In genomic region chr1:3904843-3905185, GRCh38 we compare ENCODE assay signal across 14 cellular contexts.
"Had no signal": no experiment of that assay in that cellular context is flagged by ENCODE, and none has a peak within 500 bp of the region (broad histone marks: within the 10 kb centered on the region; RNA-seq: fewer than 3 reads in every experiment).

No MANE protein-coding gene starts in this region.

- H3K27ac ChIP-seq: dorsolateral prefrontal cortex, esophagus muscularis mucosa, thyroid gland, vagina had no signal

- H3K9me3 Mint-ChIP-seq: activated T-cell treated with anti-CD3 and anti-CD28 coated beads, Interleukin-2, amount 50 U/mL, for 72 hours; immature natural killer cell; natural killer cell treated with Interleukin-12 subunit alpha and Interleukin-12 subunit beta and Interleukin-15 and Interleukin-18, amount 100 ng/mL, for 72 hours; stimulated activated effector memory CD8-positive, alpha-beta T cell treated with anti-CD3 and anti-CD28 coated beads, Interleukin-12 subunit alpha, Interleukin-12 subunit beta, amount 100 ng/mL, for 72 hours had no signal

- H3K27ac Mint-ChIP-seq: activated T-cell treated with anti-CD3 and anti-CD28 coated beads, Interleukin-2, amount 50 U/mL, for 72 hours; immature natural killer cell; stimulated activated effector memory CD8-positive, alpha-beta T cell treated with anti-CD3 and anti-CD28 coated beads, Interleukin-12 subunit alpha, Interleukin-12 subunit beta, amount 100 ng/mL, for 72 hours had no signal

- H3K9me3 ChIP-seq: esophagus muscularis mucosa, mucosa of descending colon, thyroid gland, vagina had no signal

- ATAC-seq: activated T-cell treated with anti-CD3 and anti-CD28 coated beads, Interleukin-2, amount 50 U/mL, for 72 hours; left colon; mucosa of descending colon; natural killer cell treated with Interleukin-12 subunit alpha and Interleukin-12 subunit beta and Interleukin-15 and Interleukin-18, amount 100 ng/mL, for 72 hours; stimulated activated effector memory CD8-positive, alpha-beta T cell treated with anti-CD3 and anti-CD28 coated beads, Interleukin-12 subunit alpha, Interleukin-12 subunit beta, amount 100 ng/mL, for 72 hours had no signal

- H3K4me3 ChIP-seq: dorsolateral prefrontal cortex, esophagus muscularis mucosa, mucosa of descending colon, thyroid gland, vagina had no signal

- H3K4me3 Mint-ChIP-seq: activated T-cell treated with anti-CD3 and anti-CD28 coated beads, Interleukin-2, amount 50 U/mL, for 72 hours; natural killer cell treated with Interleukin-12 subunit alpha and Interleukin-12 subunit beta and Interleukin-15 and Interleukin-18, amount 100 ng/mL, for 72 hours; stimulated activated effector memory CD8-positive, alpha-beta T cell treated with anti-CD3 and anti-CD28 coated beads, Interleukin-12 subunit alpha, Interleukin-12 subunit beta, amount 100 ng/mL, for 72 hours had no signal

- H3K36me3 Mint-ChIP-seq: immature natural killer cell; natural killer cell treated with Interleukin-12 subunit alpha and Interleukin-12 subunit beta and Interleukin-15 and Interleukin-18, amount 100 ng/mL, for 72 hours had no signal

- H3K27me3 ChIP-seq: dorsolateral prefrontal cortex, esophagus muscularis mucosa, thyroid gland, vagina had no signal

- H3K36me3 ChIP-seq: esophagus muscularis mucosa, thyroid gland, vagina had no signal

- DNase-seq: activated CD4-positive, alpha-beta T cell treated with anti-CD3 and anti-CD28 coated beads, Interleukin-2, amount 50 U/mL, for 4 hours; activated CD4-positive, CD25-positive, alpha-beta regulatory T cell; activated naive CD4-positive, alpha-beta T cell; activated T-cell treated with anti-CD3 and anti-CD28 coated beads, Interleukin-2, amount 50 U/mL, for 72 hours; immature natural killer cell; left colon; retina; thyroid gland had no signal
